ENCODE assay signal across 1 cellular context in genomic region chr6:153941768-153942167, GRCh38.
TF ChIP-seq lines count a peak whose summit lies in the region.

No MANE protein-coding gene starts in this region.

TF ChIP-seq in H1, 55 proteins besides CTCF, POLR2A, EP300 and RAD21 (continued from another document):
- no peak for TF ChIP-seq NRF1 (IDR thresholded peaks at IDR 0.05; ENCODE audit: low read depth, low read length)
- TF ChIP-seq ZNF274 (IDR thresholded peaks at IDR 0.05; ENCODE audit: borderline replicate concordance, extremely low read depth, low read length) = no peak
